Comparison of ENCODE assay signal across 14 cellular contexts in the genomic region with DNA sequence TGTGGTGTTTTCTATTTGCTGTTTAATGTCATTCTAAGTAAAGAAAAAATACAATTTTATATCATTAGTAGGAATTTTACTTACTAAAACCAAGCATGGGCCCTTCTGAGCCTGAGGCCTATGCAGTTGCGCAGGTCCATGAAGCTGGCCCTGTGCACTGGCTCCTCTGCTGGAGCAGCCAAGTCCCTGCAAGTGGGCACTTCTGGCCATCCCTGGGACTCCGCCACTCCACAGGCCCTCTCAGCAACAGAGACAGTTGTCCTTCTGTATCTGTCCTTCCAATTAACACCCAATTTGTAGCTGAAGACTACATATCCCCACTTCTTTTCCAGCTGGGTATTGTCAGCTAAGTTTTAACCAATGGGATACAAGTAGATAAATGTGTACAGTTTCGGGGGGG. TPM values are rescaled to one million over a fixed set of nuclear protein-coding genes. Genes with fewer than 3 reads are reported as not detected.
DNase-seq lines count a peak whose midpoint lies in the region; ATAC-seq, FAIRE-seq and TF ChIP-seq lines count a peak whose summit lies in the region.
"Had no signal": no experiment of that assay in that cellular context is flagged by ENCODE, and none has a peak within 500 bp of the region (broad histone marks: within the 10 kb centered on the region; RNA-seq: fewer than 3 reads in every experiment).

No MANE protein-coding gene starts in this region.

- TF ChIP-seq EP300 in GM12878 (IDR thresholded peaks at IDR 0.05; ENCODE audit: borderline replicate concordance in 1 of 2, control insufficient read depth in 1 of 2, low read depth in 2 of 2, low read length in 2 of 2) = no peak

- H3K9me2 ChIP-seq in HCT116 (ENCODE audit: insufficient read depth) = no peaks in the 10 kb centered on the region

- no TSS peak for BruUV-seq in HCT116 (replicated peaks; lab: Mats Ljungman, UMichigan)
- no TSS peak for BruUV-seq in GM12878 (replicated peaks; lab: Mats Ljungman, UMichigan)

- WGBS in GM12878 (ENCODE audit: insufficient coverage, insufficient replicate concordance, low lambda C conversion rate, missing lambda C conversion rate) = 59% methylated on average over 3 of the region's 3 CpGs

- CTCF ChIA-PET in HCT116 (lab: Charles Lee) (interaction anchor here (0.6 to 1.1 kb wide), 2 partner anchors 22 to 102 kb away, joined by 3 read pairs; no protein-coding TSS in a partner anchor), GM12878 (lab: Yijun Ruan, JAX) (interaction anchor here (0.7 to 3.7 kb wide), 3 partner anchors 88 to 1952 kb away, joined by 3 to 23 read pairs (median 8); no protein-coding TSS in a partner anchor)
- CTCF ChIA-PET in activated CD4-positive, alpha-beta memory T cell treated with anti-CD3 and anti-CD28 coated beads, Interleukin-2, amount 10 ng/mL, durations not matched to agents 7 days and 5 days (lab: Charles Lee) = no interaction called here

- no peak for FAIRE-seq in GM12878 (lab: Jason Lieb, UNC)

- POLR2A ChIA-PET in HCT116 (lab: Charles Lee) = interaction anchor here (1.5 kb wide), 1 partner anchor 74 kb away, joined by 3 read pairs; no protein-coding TSS in a partner anchor
- POLR2A ChIA-PET in GM12878 (lab: Charles Lee) = no interaction called here
- POLR2A ChIA-PET in activated CD4-positive, alpha-beta memory T cell treated with anti-CD3 and anti-CD28 coated beads, Interleukin-2, amount 10 ng/mL, durations not matched to agents 7 days and 5 days (lab: Charles Lee) = no interaction called here

- peaks cover 2% of the 10 kb centered on the region for H3K36me3 Mint-ChIP-seq in activated CD4-positive, alpha-beta memory T cell treated with anti-CD3 and anti-CD28 coated beads, Interleukin-2, amount 10 ng/mL, durations not matched to agents 7 days and 5 days (ENCODE audit: low read depth)
- H3K36me3 Mint-ChIP-seq: CD8-positive, alpha-beta memory T cell had no signal

- DNase-seq in COR-L47 (lab: John Stamatoyannopoulos, UW) (peak; percentile 31), HCT116 (ENCODE audit: low read depth, low spot score) (no peak), GM12878 (ENCODE audit: low read depth, low spot score) (no peak), iPS-NIHi11 (ENCODE audit: low spot score) (peak; percentile 33), AG08395 (ENCODE audit: low spot score) (no peak), KBM-7 (no peak)
- no peak for DNase-seq in activated CD4-positive, alpha-beta memory T cell treated with anti-CD3 and anti-CD28 coated beads, Interleukin-2, amount 10 ng/mL, durations not matched to agents 7 days and 5 days
- DNase-seq: activated T-cell treated with anti-CD3 and anti-CD28 coated beads, Interleukin-2, amount 50 U/mL, for 48 hours; amniotic stem cell; CD8-positive, alpha-beta memory T cell; NCI-H510A had no signal

- H3K27me3 ChIP-seq in HCT116 (ENCODE audit: insufficient read depth, low read length) = no peaks in the 10 kb centered on the region
- H3K27me3 ChIP-seq in GM12878 (replicated peaks in 1 of 2; ENCODE audit: control insufficient read depth in 2 of 2, insufficient read depth in 2 of 2, low read length in 1 of 2) = peaks cover 1 to 4% of the 10 kb centered on the region in 2 experiments; a peak in 2 of 4 replicates
- H3K27me3 ChIP-seq: suprapubic skin had no signal

- H2AFZ ChIP-seq in HCT116 (ENCODE audit: low read depth, low read length, poor library complexity, severe bottlenecking) (no peak overlapping the region), GM12878 (ENCODE audit: control insufficient read depth, low read depth, low read length) (no peak overlapping the region)

- H3K4me1 ChIP-seq in HCT116 (ENCODE audit: control insufficient read depth in 1 of 2, insufficient read depth in 2 of 2, low read length in 2 of 2) (no peaks in the 10 kb centered on the region), GM12878 (ENCODE audit: control insufficient read depth, insufficient read depth, low read length) (no peaks in the 10 kb centered on the region)

- no peak overlapping the region for H3K27ac Mint-ChIP-seq in activated CD4-positive, alpha-beta memory T cell treated with anti-CD3 and anti-CD28 coated beads, Interleukin-2, amount 10 ng/mL, durations not matched to agents 7 days and 5 days
- H3K27ac Mint-ChIP-seq: CD8-positive, alpha-beta memory T cell had no signal

- no peaks in the 10 kb centered on the region for H3K79me2 ChIP-seq in HCT116 (ENCODE audit: insufficient read depth, low read length)
- H3K79me2 ChIP-seq in GM12878 (ENCODE audit: control insufficient read depth, insufficient read depth, low read length) = no peaks in the 10 kb centered on the region

- H3K4me3 Mint-ChIP-seq in activated CD4-positive, alpha-beta memory T cell treated with anti-CD3 and anti-CD28 coated beads, Interleukin-2, amount 10 ng/mL, durations not matched to agents 7 days and 5 days = no peak overlapping the region
- H3K4me3 Mint-ChIP-seq: CD8-positive, alpha-beta memory T cell had no signal

- no peaks in the 10 kb centered on the region for H3K4me1 Mint-ChIP-seq in activated CD4-positive, alpha-beta memory T cell treated with anti-CD3 and anti-CD28 coated beads, Interleukin-2, amount 10 ng/mL, durations not matched to agents 7 days and 5 days
- H3K4me1 Mint-ChIP-seq: CD8-positive, alpha-beta memory T cell had no signal

- H3K27ac ChIP-seq in HCT116 (ENCODE audit: low read depth, low read length) (no peak overlapping the region), GM12878 (ENCODE audit: control insufficient read depth, insufficient read depth) (no peak overlapping the region)
- H3K27ac ChIP-seq: skin epidermis, suprapubic skin had no signal

- TF ChIP-seq CTCF in HCT116 (IDR thresholded peaks at IDR 0.05 in 2 of 3, conservative IDR thresholded peaks at IDR 0.05 in 1 of 3; ENCODE audit: borderline replicate concordance in 1 of 3, insufficient read depth in 1 of 3, low read depth in 2 of 3, low read length in 2 of 3) = peak in 2 of 3 experiments; percentile 32 to 38; a peak in 4 of 6 replicates
- TF ChIP-seq CTCF in GM12878 (IDR thresholded peaks at IDR 0.05 in 2 of 3, conservative IDR thresholded peaks at IDR 0.05 in 1 of 3; ENCODE audit: control insufficient read depth in 2 of 3, extremely low read depth in 1 of 3, insufficient read depth in 1 of 3, low read depth in 3 of 3, low read length in 3 of 3) = no peak

- TF ChIP-seq RAD21 in HCT116 (IDR thresholded peaks at IDR 0.05; ENCODE audit: low read depth) = no peak
- TF ChIP-seq RAD21 in GM12878 (IDR thresholded peaks at IDR 0.05; ENCODE audit: insufficient read depth, low read depth, low read length) = no peak

- SMC1A ChIA-PET in GM12878 (lab: Charles Lee; ENCODE audit: uncharacterized antibody, unreplicated experiment) = interaction anchor here (0.6 to 1.0 kb wide), 2 partner anchors 24 to 154 kb away, joined by 3 read pairs; no protein-coding TSS in a partner anchor

- peaks cover 64% of the 10 kb centered on the region for H3K27me3 Mint-ChIP-seq in activated CD4-positive, alpha-beta memory T cell treated with anti-CD3 and anti-CD28 coated beads, Interleukin-2, amount 10 ng/mL, durations not matched to agents 7 days and 5 days

- intact Hi-C loops in HCT116 (cut with micrococcal nuclease) (no loop called here), GM12878 (cut with micrococcal nuclease; ENCODE audit: unreplicated experiment) (no loop called here)

- no peaks in the 10 kb centered on the region for H4K20me1 ChIP-seq in HCT116 (ENCODE audit: insufficient read depth)
- H4K20me1 ChIP-seq in GM12878 (ENCODE audit: control insufficient read depth, insufficient read depth) = no peaks in the 10 kb centered on the region

- no peak overlapping the region for H3K9ac ChIP-seq in HCT116 (ENCODE audit: low read length)
- H3K9ac ChIP-seq in GM12878 (ENCODE audit: control insufficient read depth, insufficient read depth, low read length) = no peak overlapping the region

- RAD21 ChIA-PET in HCT116 (lab: Charles Lee; ENCODE audit: low non-redundant PET in 1 of 2, low total read pairs in 2 of 2, uncharacterized antibody in 2 of 2, unreplicated experiment in 2 of 2) = interaction anchor here (0.5 to 0.6 kb wide), 3 partner anchors 173 to 433 kb away, joined by 3 to 4 read pairs (median 3); no protein-coding TSS in a partner anchor
- RAD21 ChIA-PET in GM12878 (lab: Charles Lee; ENCODE audit: unreplicated experiment) = no interaction called here

- H3K4me3 ChIP-seq in HCT116 (replicated peaks in 1 of 2; ENCODE audit: low read depth in 1 of 2, low read length in 2 of 2) (no peak overlapping the region), GM12878 (no peak overlapping the region)
- H3K4me3 ChIP-seq: skin epidermis, suprapubic skin had no signal

- H3K9me3 Mint-ChIP-seq in activated CD4-positive, alpha-beta memory T cell treated with anti-CD3 and anti-CD28 coated beads, Interleukin-2, amount 10 ng/mL, durations not matched to agents 7 days and 5 days = peaks cover 5% of the 10 kb centered on the region
- H3K9me3 Mint-ChIP-seq: CD8-positive, alpha-beta memory T cell had no signal

- H3K36me3 ChIP-seq in HCT116 (ENCODE audit: control insufficient read depth in 1 of 2, insufficient read depth in 2 of 2, low read length in 2 of 2) (no peaks in the 10 kb centered on the region), GM12878 (ENCODE audit: control insufficient read depth in 2 of 2, insufficient read depth in 2 of 2, low read length in 1 of 2) (no peaks in the 10 kb centered on the region)
- H3K36me3 ChIP-seq: suprapubic skin had no signal

- H3K4me2 ChIP-seq in HCT116 (ENCODE audit: low read length) (no peak overlapping the region), GM12878 (ENCODE audit: control insufficient read depth, insufficient read depth) (no peak overlapping the region)

- H3K9me3 ChIP-seq in HCT116 (ENCODE audit: control insufficient read depth in 1 of 2, insufficient read depth in 1 of 2, low read depth in 1 of 2, low read length in 2 of 2) (peaks cover 0 to 7% of the 10 kb centered on the region in 2 experiments; a peak in 1 of 4 replicates), GM12878 (replicated peaks; ENCODE audit: control insufficient read depth, insufficient read depth, low read length) (peaks cover 7% of the 10 kb centered on the region; the same call in 2 of the 3 replicates)

- TF ChIP-seq POLR2A in HCT116 (IDR thresholded peaks at IDR 0.05; ENCODE audit: borderline replicate concordance, extremely low read depth, insufficient read depth, insufficient read length) = no peak
- TF ChIP-seq POLR2A in GM12878 (IDR thresholded peaks at IDR 0.05; ENCODE audit: low read depth, low read length) = no peak

- ATAC-seq in HCT116 = peak; percentile 92
- peak; percentile 31; the same call in 1 of the 3 replicates for ATAC-seq in GM12878
- ATAC-seq in HG03025 (IDR thresholded peaks at IDR 0.05; ENCODE audit: low FRiP score, unreplicated experiment) = no peak

- in situ Hi-C loops in GM12878 (cut with MboI) = no loop called here
- in situ Hi-C loops in KBM-7 (cut with MboI; ENCODE audit: low pct_unique_long_range_greater_than_20kb, low sequenced_read_pairs) = loop anchor here (10.0 kb wide), 1 partner anchor 86 kb away; no protein-coding TSS in a partner anchor

RNA-seq across cellular contexts. Expression of gene RYK, which starts 49.9 kb away (rescaled TPM):
- total RNA-seq in HCT116 (2021; ENCODE audit: unreplicated experiment) = 55.2 TPM
- 26.6 and 34.7 TPM in 2 replicates for polyA plus RNA-seq in HCT116 (2012)
- 96.7 and 112 TPM in 2 replicates for total RNA-seq in GM12878 (2013; cell fraction: nucleolus; rRNA removed)
- 15.2 and 17.5 TPM in 2 replicates for total RNA-seq in GM12878 (2014; rRNA removed)
- total RNA-seq in GM12878 (2014; rRNA removed; fragmentation: Illumina TruSeq; extraction: Trizol) = 16.3 and 17.5 TPM in 2 replicates
- total RNA-seq in GM12878 (2021) = 9.0 and 10.5 TPM in 2 replicates
- polyA plus RNA-seq in GM12878 (2011; ENCODE audit: low read depth) = 5.4 TPM
- 25.1 and 31.5 TPM in 2 replicates for polyA plus RNA-seq in GM12878 (2011; rRNA removed)
- polyA plus RNA-seq in GM12878 (2011; cell fraction: cytosol; rRNA removed) = 10.7 and 13.2 TPM in 2 replicates
- 34.4 and 37.8 TPM in 2 replicates for polyA plus RNA-seq in GM12878 (2011; cell fraction: nucleus; rRNA removed)
- 6.8 and 10.5 TPM in 2 replicates for polyA plus RNA-seq in GM12878 (2012)
- polyA plus RNA-seq in GM12878 (2014; fragmentation: Illumina TruSeq; extraction: Trizol) = 14.7 and 20.3 TPM in 2 replicates
- 1 to 10 TPM; 3.4 to 4.3 TPM for polyA plus RNA-seq in GM12878 (2014; fragmentation: Nextera tagmentation; extraction: Ambion mirVana)
- 11.6 and 11.7 TPM in 2 replicates for polyA plus RNA-seq in GM12878 (2014; rRNA removed)
- 1 to 10 TPM; 2.0 to 4.7 TPM for polyA plus RNA-seq in GM12878 (2016; fragmentation: Nextera tagmentation; extraction: Ambion mirVana)
- polyA minus RNA-seq in GM12878 (2011; rRNA and poly(A)+ RNA removed) = 31.7 and 33.4 TPM in 2 replicates
- 4.8 and 6.2 TPM in 2 replicates for polyA minus RNA-seq in GM12878 (2011; cell fraction: cytosol; rRNA and poly(A)+ RNA removed)
- polyA minus RNA-seq in GM12878 (2011; cell fraction: nucleus; rRNA and poly(A)+ RNA removed) = 19.5 and 38.2 TPM in 2 replicates
- total RNA-seq in activated CD4-positive, alpha-beta memory T cell treated with anti-CD3 and anti-CD28 coated beads, Interleukin-2, amount 10 ng/mL, durations not matched to agents 7 days and 5 days = 1 to 10 TPM; 6.0 to 6.1 TPM

Comparison
In these comparisons a context has a peak if more than half of its experiments do, and no peak if none do; other contexts are left out.
1. DNase-seq: peak in COR-L47 (single experiment) and iPS-NIHi11 (single experiment); none in HCT116 (single experiment), GM12878 (single experiment), AG08395 (single experiment), activated CD4-positive, alpha-beta memory T cell treated with anti-CD3 and anti-CD28 coated beads, Interleukin-2, amount 10 ng/mL, durations not matched to agents 7 days and 5 days (single experiment) and KBM-7 (single experiment).
2. CTCF ChIP-seq: peak in HCT116 (2 of 3); none in GM12878 (0 of 3).